Comparison of ENCODE assay signal across 14 cellular contexts in genomic region chr1:8353386-8353785, GRCh38. TPM values are rescaled to one million over a fixed set of nuclear protein-coding genes. Genes with fewer than 3 reads are reported as not detected.
A peak's percentile ranks its signal among the peaks of the same experiment; 100 is the strongest.
DNase-seq lines count a peak whose midpoint lies in the region; ATAC-seq and TF ChIP-seq lines count a peak whose summit lies in the region.
"Had no signal": no experiment of that assay in that cellular context is flagged by ENCODE, and none has a peak within 500 bp of the region (broad histone marks: within the 10 kb centered on the region; RNA-seq: fewer than 3 reads in every experiment).

No MANE protein-coding gene starts in this region.

- H3K9me3 ChIP-seq in T-helper 17 cell (ENCODE audit: control insufficient read depth, low read length, poor library complexity, severe bottlenecking) (no peaks in the 10 kb centered on the region), thoracic aorta (no peaks in the 10 kb centered on the region)
- H3K9me3 ChIP-seq: BLaER1 treated with 17β-estradiol and CSF1 and Interleukin-3, amounts not matched to agents 10 nM and 100 nM had no signal

- TF ChIP-seq CTCF in endothelial cell (IDR thresholded peaks at IDR 0.05; ENCODE audit: unreplicated experiment) (no peak), nephron progenitor cell (IDR thresholded peaks at IDR 0.05) (no peak), thoracic aorta (IDR thresholded peaks at IDR 0.05) (no peak)

- H3K4me3 Mint-ChIP-seq in T-helper 17 cell (no peak overlapping the region), endothelial cell (ENCODE audit: unreplicated experiment) (peak overlapping the region; percentile 37), nephron progenitor cell (no peak overlapping the region)
- H3K4me3 Mint-ChIP-seq: natural killer cell had no signal

- peaks cover 6% of the 10 kb centered on the region for H3K36me3 Mint-ChIP-seq in T-helper 17 cell (ENCODE audit: low read depth)
- peaks cover 39% of the 10 kb centered on the region for H3K36me3 Mint-ChIP-seq in endothelial cell (ENCODE audit: low read depth, unreplicated experiment)
- H3K36me3 Mint-ChIP-seq in nephron progenitor cell (ENCODE audit: low read depth), result peaks cover 54% of the 10 kb centered on the region
- H3K36me3 Mint-ChIP-seq: natural killer cell had no signal

- H3K4me1 Mint-ChIP-seq in T-helper 17 cell (peaks cover 13% of the 10 kb centered on the region), endothelial cell (ENCODE audit: unreplicated experiment) (peaks cover 30% of the 10 kb centered on the region), nephron progenitor cell (peaks cover 44% of the 10 kb centered on the region)

- H3K4me3 ChIP-seq in thoracic aorta, result no peak overlapping the region
- H3K4me3 ChIP-seq: BLaER1 treated with 17β-estradiol and CSF1 and Interleukin-3, amounts not matched to agents 10 nM and 100 nM; GM12878 had no signal

- peak overlapping the region; percentile 45 for H3K27ac Mint-ChIP-seq in T-helper 17 cell
- peak overlapping the region; percentile 95 for H3K27ac Mint-ChIP-seq in endothelial cell (ENCODE audit: unreplicated experiment)
- H3K27ac Mint-ChIP-seq in nephron progenitor cell, result peak overlapping the region; percentile 90
- H3K27ac Mint-ChIP-seq: natural killer cell had no signal

- peaks cover 44% of the 10 kb centered on the region for H3K36me3 ChIP-seq in thoracic aorta

- no peaks in the 10 kb centered on the region for H3K27me3 Mint-ChIP-seq in T-helper 17 cell
- peaks cover 32% of the 10 kb centered on the region for H3K27me3 Mint-ChIP-seq in endothelial cell (ENCODE audit: unreplicated experiment)
- H3K27me3 Mint-ChIP-seq in nephron progenitor cell (ENCODE audit: low read depth, poor library complexity), result peaks cover 4% of the 10 kb centered on the region

- no peaks in the 10 kb centered on the region for H3K9me3 Mint-ChIP-seq in endothelial cell (ENCODE audit: unreplicated experiment)
- no peaks in the 10 kb centered on the region for H3K9me3 Mint-ChIP-seq in nephron progenitor cell
- H3K9me3 Mint-ChIP-seq: natural killer cell had no signal

- ATAC-seq in T-helper 17 cell, result no peak
- no peak for ATAC-seq in thoracic aorta (ENCODE audit: insufficient number of reproducible peaks, low FRiP score, low read depth)
- no peak for ATAC-seq in GM18511 (IDR thresholded peaks at IDR 0.05; ENCODE audit: unreplicated experiment)
- no peak for ATAC-seq in left lobe of liver
- ATAC-seq: GM12878, natural killer cell had no signal

- DNase-seq in T-helper 17 cell (no peak), endothelial cell (ENCODE audit: low spot score) (no peak), nephron progenitor cell (no peak), thoracic aorta (ENCODE audit: low spot score) (no peak), left lobe of liver (ENCODE audit: low spot score) (no peak)
- DNase-seq in activated naive CD4-positive, alpha-beta T cell treated with anti-CD3 and anti-CD28 coated beads, Interleukin-2, amount 50 U/mL, for 16 hours, result no peak
- no peak for DNase-seq in activated effector memory CD4-positive, alpha-beta T cell treated with anti-CD3 and anti-CD28 coated beads, Interleukin-2, amount 50 U/mL, for 16 hours
- DNase-seq: activated CD4-positive, alpha-beta T cell treated with anti-CD3 and anti-CD28 coated beads for 1 hour; effector memory CD4-positive, alpha-beta T cell; natural killer cell; NCI-H1105 treated with DMSO at 0.1 percent for 48 hours had no signal

- peaks cover 8 to 47% of the 10 kb centered on the region in 2 donors for H3K4me1 ChIP-seq in thoracic aorta (ENCODE audit: control insufficient read depth in 1 of 2, low read depth in 2 of 2)

- H3K27me3 ChIP-seq in thoracic aorta (replicated peaks; ENCODE audit: insufficient read depth), result no peaks in the 10 kb centered on the region

- H3K27ac ChIP-seq in thoracic aorta, result peak overlapping the region; percentile 39 to 65
- H3K27ac ChIP-seq: BLaER1 treated with 17β-estradiol and CSF1 and Interleukin-3, amounts not matched to agents 10 nM and 100 nM had no signal

RNA-seq across cellular contexts. Expression of gene SLC45A1, which starts 35.5 kb away (rescaled TPM):
- total RNA-seq in T-helper 17 cell, result under 1 TPM; 0.65 to 0.70 TPM
- 0.62 TPM for total RNA-seq in endothelial cell (ENCODE audit: unreplicated experiment)
- 1 to 10 TPM; 4.4 to 6.0 TPM for total RNA-seq in thoracic aorta
- total RNA-seq in left lobe of liver, result 0.20 TPM

Comparison
In these comparisons a context has a peak if more than half of its experiments do, and no peak if none do; other contexts are left out.
1. H3K27ac Mint-ChIP-seq: peak in every context shown above with its lines; median percentile 95 in endothelial cell; 90 in nephron progenitor cell; 45 in T-helper 17 cell.